In genomic region chr1:153546371-153546770, GRCh38 we compare ENCODE assay signal across 1 cellular context.
TF ChIP-seq lines count a peak whose summit lies in the region.

No MANE protein-coding gene starts in this region.

TF ChIP-seq in HCT116, 20 proteins besides CTCF, POLR2A, EP300 and RAD21:
- TF ChIP-seq EGR1 (IDR thresholded peaks at IDR 0.05; ENCODE audit: low read depth) (no peak), EZH2 (IDR thresholded peaks at IDR 0.05) (no peak), SRF (IDR thresholded peaks at IDR 0.05; ENCODE audit: low read depth) (no peak)
